In genomic region chr4:147607463-147607862, GRCh38 we compare ENCODE assay signal across 7 cellular contexts.
"Had no signal": no experiment of that assay in that cellular context is flagged by ENCODE, and none has a peak within 500 bp of the region (broad histone marks: within the 10 kb centered on the region; RNA-seq: fewer than 3 reads in every experiment).

No MANE protein-coding gene starts in this region.

- H3K4me3 ChIP-seq: GM23338, K562 had no signal

- ATAC-seq: GM23338, K562 had no signal

- H3K27ac ChIP-seq: HL-60 had no signal

- DNase-seq: H9, HCEC 1CT, IMR-90, KG1 had no signal
